Comparison of ENCODE assay signal across 8 cellular contexts in the genomic region with DNA sequence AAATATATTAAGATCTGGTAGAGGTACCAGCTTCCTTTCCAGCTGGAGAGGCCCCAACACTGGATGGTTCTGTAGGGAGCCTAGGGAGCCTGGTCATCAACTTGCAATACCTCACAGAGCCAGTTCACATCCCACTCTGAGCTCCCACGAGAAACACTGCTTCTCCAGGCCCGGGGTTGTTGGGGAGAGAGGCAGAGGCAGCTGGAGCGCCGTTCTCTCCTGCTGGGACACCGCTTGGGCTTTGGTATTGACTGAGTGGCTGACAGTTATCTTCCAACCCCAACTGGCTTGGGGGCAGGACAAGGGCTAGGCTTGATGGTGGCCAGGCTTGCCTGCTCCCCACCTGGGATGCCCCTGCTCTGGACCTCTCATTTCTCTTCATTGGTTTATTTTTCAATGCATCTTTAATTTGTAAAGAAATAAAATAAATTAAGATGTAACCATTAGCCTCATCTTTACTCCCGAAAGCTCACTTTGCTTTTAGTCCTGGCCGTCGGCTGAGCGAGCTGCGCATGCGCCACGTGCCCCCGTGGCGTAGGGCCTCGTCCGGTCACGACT. TPM values are rescaled to one million over a fixed set of nuclear protein-coding genes. Genes with fewer than 3 reads are reported as not detected.
DNase-seq lines count a peak whose midpoint lies in the region; ATAC-seq and TF ChIP-seq lines count a peak whose summit lies in the region.

No MANE protein-coding gene starts in this region.

- peak overlapping the region; percentile 93 for H3K27ac Mint-ChIP-seq in activated naive CD4-positive, alpha-beta T cell treated with anti-CD3 and anti-CD28 coated beads, Interleukin-2, amount 10 ng/mL, durations not matched to agents 7 days and 5 days

- TF ChIP-seq POLR2A in uterus (IDR thresholded peaks at IDR 0.05) = no peak

- H3K4me1 Mint-ChIP-seq in activated naive CD4-positive, alpha-beta T cell treated with anti-CD3 and anti-CD28 coated beads, Interleukin-2, amount 10 ng/mL, durations not matched to agents 7 days and 5 days = peaks cover 68% of the 10 kb centered on the region

- H3K9me3 ChIP-seq in uterus = no peaks in the 10 kb centered on the region

- H3K9me3 Mint-ChIP-seq in activated naive CD4-positive, alpha-beta T cell treated with anti-CD3 and anti-CD28 coated beads, Interleukin-2, amount 10 ng/mL, durations not matched to agents 7 days and 5 days = no peaks in the 10 kb centered on the region

- DNase-seq in NCI-H82 (lab: John Stamatoyannopoulos, UW) (peak; percentile 38), NCI-H82 treated with DMSO at 0.1 percent for 48 hours (lab: John Stamatoyannopoulos, UW; ENCODE audit: unreplicated experiment) (no peak), NCI-H460 (ENCODE audit: extremely low read depth, low read depth) (peak; percentile 67), Right ventricle myocardium inferior (ENCODE audit: missing footprints) (peak; percentile 97), pons (ENCODE audit: low spot score) (peak; percentile 83), uterus (peak in 1 of 2 donors; percentile 89)
- peak; percentile 86 for DNase-seq in activated naive CD4-positive, alpha-beta T cell treated with anti-CD3 and anti-CD28 coated beads, Interleukin-2, amount 10 ng/mL, durations not matched to agents 7 days and 5 days

- CTCF ChIA-PET in activated naive CD4-positive, alpha-beta T cell treated with anti-CD3 and anti-CD28 coated beads, Interleukin-2, amount 10 ng/mL, durations not matched to agents 7 days and 5 days (lab: Charles Lee) = interaction anchor here (0.9 to 2.0 kb wide), 6 partner anchors 10 to 106 kb away, joined by 3 to 7 read pairs (median 4); a partner anchor contains a TSS

- H3K27me3 Mint-ChIP-seq in activated naive CD4-positive, alpha-beta T cell treated with anti-CD3 and anti-CD28 coated beads, Interleukin-2, amount 10 ng/mL, durations not matched to agents 7 days and 5 days = peaks cover 7% of the 10 kb centered on the region

- no peaks in the 10 kb centered on the region for H3K36me3 ChIP-seq in uterus

- peak overlapping the region; percentile 97 for H3K4me3 Mint-ChIP-seq in activated naive CD4-positive, alpha-beta T cell treated with anti-CD3 and anti-CD28 coated beads, Interleukin-2, amount 10 ng/mL, durations not matched to agents 7 days and 5 days

- H3K4me1 ChIP-seq in uterus = peaks cover 3 to 16% of the 10 kb centered on the region in 2 donors

- intact Hi-C loops in Right ventricle myocardium inferior (cut with DNase I) = no loop called here
- intact Hi-C loops in uterus (cut with DNase I; ENCODE audit: low total_unique reads) = no loop called here

- TF ChIP-seq CTCF in uterus (IDR thresholded peaks at IDR 0.05) = no peak

- ATAC-seq in HG02642 (IDR thresholded peaks at IDR 0.05; ENCODE audit: poor library complexity, unreplicated experiment) (peak; percentile 57), Right ventricle myocardium inferior (peak; percentile 12)

- H3K27me3 ChIP-seq in uterus = no peaks in the 10 kb centered on the region

- peak overlapping the region; percentile 70 to 90 for H3K4me3 ChIP-seq in uterus

- H3K27ac ChIP-seq in uterus = peak overlapping the region; percentile 90 to 96

- peaks cover 68% of the 10 kb centered on the region for H3K36me3 Mint-ChIP-seq in activated naive CD4-positive, alpha-beta T cell treated with anti-CD3 and anti-CD28 coated beads, Interleukin-2, amount 10 ng/mL, durations not matched to agents 7 days and 5 days

RNA-seq across cellular contexts. Expression of a gene that starts 10.0 kb away (rescaled TPM):
- 53.9 and 60.7 TPM in 2 replicates for total RNA-seq in NCI-H460 (2014; rRNA removed; shearing (Covaris generic))
- polyA plus RNA-seq in NCI-H460 (2014; cell fraction: nucleus; rRNA removed) = 18.1 and 36.9 TPM in 2 replicates
- total RNA-seq in Right ventricle myocardium inferior (30.8 TPM), uterus (10 to 100 TPM in 2 of 4 donors, 1 to 10 TPM in 2; 7.1 to 15.3 (median 11.0) TPM)

RNA-seq across cellular contexts. Expression of a gene that starts 13.6 kb away (rescaled TPM):
- 19.7 and 32.4 TPM in 2 replicates for total RNA-seq in NCI-H460 (2014; rRNA removed; shearing (Covaris generic))
- polyA plus RNA-seq in NCI-H460 (2014; cell fraction: nucleus; rRNA removed) = 47.9 and 63.8 TPM in 2 replicates
- total RNA-seq in Right ventricle myocardium inferior (45.3 TPM), uterus (100 to 1,000 TPM in 2 of 4 donors, 10 to 100 TPM in 2; 61.4 to 112 (median 91.1) TPM)

RNA-seq across cellular contexts. Expression of a gene that starts 27.6 kb away (rescaled TPM):
- 66.4 and 69.0 TPM in 2 replicates for total RNA-seq in NCI-H460 (2014; rRNA removed; shearing (Covaris generic))
- polyA plus RNA-seq in NCI-H460 (2014; cell fraction: nucleus; rRNA removed) = 53.7 and 59.4 TPM in 2 replicates
- total RNA-seq in Right ventricle myocardium inferior (46.4 TPM), uterus (10 to 100 TPM; 25.3 to 75.9 (median 40.1) TPM)

RNA-seq across cellular contexts. Expression of a gene that starts 39.6 kb away (rescaled TPM):
- total RNA-seq in NCI-H460 (2014; rRNA removed; shearing (Covaris generic)) = 18.5 and 20.8 TPM in 2 replicates
- 18.2 and 72.5 TPM in 2 replicates for polyA plus RNA-seq in NCI-H460 (2014; cell fraction: nucleus; rRNA removed)
- total RNA-seq in Right ventricle myocardium inferior (10.5 TPM), uterus (10 to 100 TPM in 3 of 4 donors, 1 to 10 TPM in 1; 5.9 to 47.8 (median 14.1) TPM)
